ENCODE assay signal across 1 cellular context in genomic region chr7:150139840-150140239, GRCh38.
A peak's percentile ranks its signal among the peaks of the same experiment; 100 is the strongest.
TF ChIP-seq lines count a peak whose summit lies in the region.

No MANE protein-coding gene starts in this region.

TF ChIP-seq in HEK293, 187 proteins besides CTCF, POLR2A, EP300 and RAD21 (continued from another document):
- TF ChIP-seq, protein P1, sequence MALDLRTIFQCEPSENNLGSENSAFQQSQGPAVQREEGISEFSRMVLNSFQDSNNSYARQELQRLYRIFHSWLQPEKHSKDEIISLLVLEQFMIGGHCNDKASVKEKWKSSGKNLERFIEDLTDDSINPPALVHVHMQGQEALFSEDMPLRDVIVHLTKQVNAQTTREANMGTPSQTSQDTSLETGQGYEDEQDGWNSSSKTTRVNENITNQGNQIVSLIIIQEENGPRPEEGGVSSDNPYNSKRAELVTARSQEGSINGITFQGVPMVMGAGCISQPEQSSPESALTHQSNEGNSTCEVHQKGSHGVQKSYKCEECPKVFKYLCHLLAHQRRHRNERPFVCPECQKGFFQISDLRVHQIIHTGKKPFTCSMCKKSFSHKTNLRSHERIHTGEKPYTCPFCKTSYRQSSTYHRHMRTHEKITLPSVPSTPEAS (tag by site-specific recombination; IDR thresholded peaks at IDR 0.05) = peak; percentile 99
- TF ChIP-seq ZIC2 (tag by site-specific recombination; IDR thresholded peaks at IDR 0.05) = peak; percentile 47; the same call in 1 of the 2 replicates
